ENCODE assay signal across 8 cellular contexts in genomic region chr22:39176673-39177455, GRCh38. TPM values are rescaled to one million over a fixed set of nuclear protein-coding genes. Genes with fewer than 3 reads are reported as not detected.
DNase-seq lines count a peak whose midpoint lies in the region; ATAC-seq and TF ChIP-seq lines count a peak whose summit lies in the region.
"Had no signal": no experiment of that assay in that cellular context is flagged by ENCODE, and none has a peak within 500 bp of the region (broad histone marks: within the 10 kb centered on the region; RNA-seq: fewer than 3 reads in every experiment).

No MANE protein-coding gene starts in this region.

- peak overlapping the region; percentile 100 for H2BK120ac ChIP-seq in IMR-90 (ENCODE audit: low read depth, low read length)

- TF ChIP-seq RAD21 in IMR-90 (IDR thresholded peaks at IDR 0.05; ENCODE audit: low read length): no peak

- H3K27ac ChIP-seq in IMR-90 (ENCODE audit: insufficient read depth, low read length): peak overlapping the region; percentile 81
- H3K27ac ChIP-seq in colonic mucosa: peak overlapping the region; percentile 13
- H3K27ac ChIP-seq in mesodermal cell (ENCODE audit: low read depth, low read length, severe bottlenecking): peak overlapping the region; percentile 97
- peak overlapping the region; percentile 47 to 71 for H3K27ac ChIP-seq in testis
- no peak overlapping the region for H3K27ac ChIP-seq in Karpas-422 (ENCODE audit: low read length)

- H3K79me2 ChIP-seq in Karpas-422 (ENCODE audit: low read length): no peaks in the 10 kb centered on the region

- H4K8ac ChIP-seq in IMR-90 (ENCODE audit: low read depth in 2 of 2, low read length in 2 of 2): peak overlapping the region; percentile 84 to 97

- H3K4me2 ChIP-seq in IMR-90 (ENCODE audit: low read depth, low read length) (no peak overlapping the region), Karpas-422 (ENCODE audit: low read depth, low read length, poor library complexity, severe bottlenecking) (no peak overlapping the region)

- H3K23ac ChIP-seq in IMR-90 (ENCODE audit: low read depth, low read length): peak overlapping the region; percentile 96

- in situ Hi-C loops in IMR-90 (cut with MboI; ENCODE audit: low sequenced_read_pairs): no loop called here

- TF ChIP-seq CTCF in IMR-90 (conservative IDR thresholded peaks at IDR 0.05; ENCODE audit: low read depth, low read length) (no peak), colonic mucosa (IDR thresholded peaks at IDR 0.05) (no peak), testis (IDR thresholded peaks at IDR 0.05) (no peak)

- no peaks in the 10 kb centered on the region for H3K36me3 ChIP-seq in IMR-90 (ENCODE audit: control insufficient read depth, insufficient read depth, low read length)
- no peaks in the 10 kb centered on the region for H3K36me3 ChIP-seq in colonic mucosa
- H3K36me3 ChIP-seq in mesodermal cell (ENCODE audit: control insufficient read depth, insufficient read depth, low read length): no peaks in the 10 kb centered on the region
- H3K36me3 ChIP-seq in testis (ENCODE audit: low read depth, missing control alignments): no peaks in the 10 kb centered on the region
- no peaks in the 10 kb centered on the region for H3K36me3 ChIP-seq in Karpas-422 (ENCODE audit: insufficient read depth, low read length)

- peak overlapping the region; percentile 100 for H2BK20ac ChIP-seq in IMR-90 (ENCODE audit: low read depth, low read length)

- peak overlapping the region; percentile 93; the same call in 2 of the 3 replicates for H2BK15ac ChIP-seq in IMR-90 (ENCODE audit: low read depth, low read length)

- H4K20me1 ChIP-seq in IMR-90 (ENCODE audit: insufficient read depth, low read length): no peaks in the 10 kb centered on the region
- H4K20me1 ChIP-seq in Karpas-422 (ENCODE audit: insufficient read depth, low read depth, low read length): no peaks in the 10 kb centered on the region

- H3K4me3 ChIP-seq in IMR-90 (ENCODE audit: insufficient read depth, low read depth, low read length): no peak overlapping the region
- H3K4me3 ChIP-seq in colonic mucosa: no peak overlapping the region
- H3K4me3 ChIP-seq in mesodermal cell (ENCODE audit: extremely low read depth, insufficient read depth, low read length, poor library complexity, severe bottlenecking): no peak overlapping the region
- no peak overlapping the region for H3K4me3 ChIP-seq in testis
- H3K4me3 ChIP-seq in Karpas-422 (ENCODE audit: low read length): no peak overlapping the region

- peak overlapping the region; percentile 94 for H2AK9ac ChIP-seq in IMR-90 (replicated peaks; ENCODE audit: low read depth, low read length, poor library complexity)

- H3K56ac ChIP-seq in IMR-90 (ENCODE audit: extremely low read depth, insufficient read depth, low read length): peak overlapping the region; percentile 91

- intact Hi-C loops in IMR-90 (cut with micrococcal nuclease): loop anchor here (10.0 kb wide), 1 partner anchor 318 kb away; no protein-coding TSS in a partner anchor
- intact Hi-C loops in colonic mucosa (cut with DNase I): loop anchor here (10.0 kb wide), 1 partner anchor 348 kb away; the partner anchor contains the start of gene ATF4
- intact Hi-C loops in testis (cut with DNase I; ENCODE audit: low total_unique reads): loop anchor here (10.0 kb wide), 1 partner anchor 348 kb away; the partner anchor contains the start of gene ATF4

- H3K18ac ChIP-seq in IMR-90 (ENCODE audit: low read depth, low read length): peak overlapping the region; percentile 77

- H3K14ac ChIP-seq in IMR-90 (replicated peaks; ENCODE audit: low read depth, low read length): peak overlapping the region; percentile 91

- H3K9me1 ChIP-seq in IMR-90 (ENCODE audit: insufficient read depth, low read length): peaks cover 35% of the 10 kb centered on the region

- peak overlapping the region; percentile 85 for H2AFZ ChIP-seq in IMR-90 (replicated peaks; ENCODE audit: low read length, poor library complexity)
- no peak overlapping the region for H2AFZ ChIP-seq in Karpas-422 (ENCODE audit: low read length)

- TF ChIP-seq POLR2A in IMR-90 (IDR thresholded peaks at IDR 0.05; ENCODE audit: low read depth, low read length) (no peak), testis (IDR thresholded peaks at IDR 0.05) (no peak)

- H3K9me3 ChIP-seq in IMR-90 (ENCODE audit: control insufficient read depth, insufficient read depth, low read length) (0 out of 2 replicates have a peak, but pooled peaks cover 2% of the 10 kb centered on the region), colonic mucosa (no peaks in the 10 kb centered on the region), mesodermal cell (ENCODE audit: control insufficient read depth, low read length) (no peaks in the 10 kb centered on the region), testis (no peaks in the 10 kb centered on the region), Karpas-422 (ENCODE audit: low read length) (no peaks in the 10 kb centered on the region)

- H3K4me1 ChIP-seq in IMR-90 (ENCODE audit: control insufficient read depth, insufficient read depth, low read length) (peaks cover 36% of the 10 kb centered on the region), colonic mucosa (no peaks in the 10 kb centered on the region), mesodermal cell (ENCODE audit: control insufficient read depth, insufficient read depth, low read length, poor library complexity, severe bottlenecking) (peaks cover 44% of the 10 kb centered on the region), testis (peaks cover 45% of the 10 kb centered on the region), Karpas-422 (ENCODE audit: low read length) (no peaks in the 10 kb centered on the region)

- no TSS peak for BruUV-seq in IMR-90 (replicated peaks; lab: Mats Ljungman, UMichigan)

- H3K27me3 ChIP-seq in IMR-90 (ENCODE audit: control insufficient read depth, insufficient read depth, low read length): no peaks in the 10 kb centered on the region
- no peaks in the 10 kb centered on the region for H3K27me3 ChIP-seq in colonic mucosa
- H3K27me3 ChIP-seq in testis: no peaks in the 10 kb centered on the region
- H3K27me3 ChIP-seq in Karpas-422 (ENCODE audit: low read length): no peaks in the 10 kb centered on the region

- POLR2A ChIA-PET in IMR-90 (lab: Charles Lee; ENCODE audit: unreplicated experiment): no interaction called here

- no peak for DNase-seq in IMR-90
- no peak for DNase-seq in colonic mucosa
- DNase-seq in testis: no peak
- DNase-seq in Karpas-422: no peak
- no peak for DNase-seq in GDM1 (lab: John Stamatoyannopoulos, UW)
- DNase-seq: activated CD4-positive, alpha-beta T cell treated with anti-CD3 and anti-CD28 coated beads, Interleukin-2, amount 50 U/mL, for 48 hours had no signal

- H4K5ac ChIP-seq in IMR-90 (ENCODE audit: low read depth, low read length): peak overlapping the region; percentile 85

- ATAC-seq in IMR-90 (ENCODE audit: low read depth) (no peak), GM21526 (IDR thresholded peaks at IDR 0.05; ENCODE audit: low FRiP score, unreplicated experiment) (no peak)

- dilution Hi-C loops in IMR-90 (cut with HindIII; ENCODE audit: low sequenced_read_pairs, unreplicated experiment): no loop called here

- H3K79me1 ChIP-seq in IMR-90 (ENCODE audit: low read depth in 1 of 2, low read length in 2 of 2): peaks cover 0 to 16% of the 10 kb centered on the region in 2 experiments; a peak in 2 of 4 replicates

- H2AK5ac ChIP-seq in IMR-90 (ENCODE audit: low read depth, low read length): peak overlapping the region; percentile 97

- peak overlapping the region; percentile 100 for H4K91ac ChIP-seq in IMR-90 (ENCODE audit: insufficient read depth, low read depth, low read length)

- 80% methylated on average over 1 of the region's 15 CpGs; no CpG with 5 or more reads in 1 of the 2 experiments for WGBS in IMR-90 (ENCODE audit: extremely low coverage in 2 of 2, insufficient read length in 1 of 2), 2 experiments
- 89 to 93% methylated on average over 9 to 10 of the region's 15 CpGs for WGBS in mesodermal cell (ENCODE audit: insufficient coverage in 2 of 2), 2 experiments
- WGBS in testis, 2 donors: 64 to 70% methylated on average over 10 to 15 of the region's 15 CpGs

- H3K9ac ChIP-seq in IMR-90 (ENCODE audit: low read depth, low read length) (peak overlapping the region; percentile 13; the same call in 1 of the 2 replicates), colonic mucosa (ENCODE audit: low read depth in 2 of 2, low read length in 2 of 2) (peak overlapping the region; percentile 2 to 8), Karpas-422 (ENCODE audit: low read length) (no peak overlapping the region)

- H2BK5ac ChIP-seq in IMR-90 (ENCODE audit: low read depth, low read length, poor library complexity, severe bottlenecking): peak overlapping the region; percentile 82

- CTCF ChIA-PET in IMR-90 (lab: Yijun Ruan, JAX): no interaction called here

- H3K4ac ChIP-seq in IMR-90 (ENCODE audit: low read depth, low read length): peak overlapping the region; percentile 100

- H3K9me2 ChIP-seq in Karpas-422 (replicated peaks; ENCODE audit: insufficient read depth, low read length): no peaks in the 10 kb centered on the region

TF ChIP-seq in IMR-90, 13 proteins besides CTCF, POLR2A, EP300 and RAD21 (continues in another document):
- TF ChIP-seq BHLHE40 (IDR thresholded peaks at IDR 0.05; ENCODE audit: low read depth, low read length): no peak
- TF ChIP-seq NFE2L2 (IDR thresholded peaks at IDR 0.05; ENCODE audit: low read depth, low read length): no peak
- TF ChIP-seq SMC3 (IDR thresholded peaks at IDR 0.05; ENCODE audit: low read depth, low read length): no peak
- TF ChIP-seq RCOR1 (IDR thresholded peaks at IDR 0.05; ENCODE audit: insufficient replicate concordance, low read length): no peak
- TF ChIP-seq RFX5 (IDR thresholded peaks at IDR 0.05; ENCODE audit: low read depth, low read length): no peak
- TF ChIP-seq MAZ (IDR thresholded peaks at IDR 0.05; ENCODE audit: borderline replicate concordance, low read depth, low read length): no peak
- TF ChIP-seq MXI1 (IDR thresholded peaks at IDR 0.05; ENCODE audit: borderline replicate concordance, low read depth, low read length): no peak
- no peak for TF ChIP-seq CEBPB (IDR thresholded peaks at IDR 0.05; ENCODE audit: low read depth, low read length)
- no peak for TF ChIP-seq MAFK (IDR thresholded peaks at IDR 0.05; ENCODE audit: low read depth, low read length)
- TF ChIP-seq FOS (IDR thresholded peaks at IDR 0.05; ENCODE audit: low read depth, low read length): no peak

RNA-seq across cellular contexts. Expression of gene CBX7, which starts 24.4 kb away (rescaled TPM):
- total RNA-seq in IMR-90 (2012; rRNA removed) (0.56 and 0.90 TPM in 2 replicates), colonic mucosa (10 to 100 TPM; 15.0 to 21.1 TPM), testis (10 to 100 TPM; 51.3 to 62.8 TPM)
- polyA plus RNA-seq in IMR-90 (2012; rRNA removed) (3.4 and 3.6 TPM in 2 replicates), testis (ENCODE audit: insufficient read depth, low read depth, low replicate concordance) (25.7 TPM)
- 1.9 and 2.8 TPM in 2 replicates for polyA plus RNA-seq in IMR-90 (2012; cell fraction: cytosol; rRNA removed)
- polyA plus RNA-seq in IMR-90 (2012; cell fraction: nucleus; rRNA removed; ENCODE audit: low replicate concordance): 13.5 and 15.7 TPM in 2 replicates
- polyA plus RNA-seq in mesodermal cell (2013, experiment 1 of 2): 4.8 TPM
- 5.3 TPM for polyA plus RNA-seq in mesodermal cell (2013, experiment 2 of 2)
- total RNA-seq in Karpas-422 (2014; rRNA removed; shearing (Covaris generic); ENCODE audit: low replicate concordance): 1.7 and 3.5 TPM in 2 replicates
